In the genomic region with DNA sequence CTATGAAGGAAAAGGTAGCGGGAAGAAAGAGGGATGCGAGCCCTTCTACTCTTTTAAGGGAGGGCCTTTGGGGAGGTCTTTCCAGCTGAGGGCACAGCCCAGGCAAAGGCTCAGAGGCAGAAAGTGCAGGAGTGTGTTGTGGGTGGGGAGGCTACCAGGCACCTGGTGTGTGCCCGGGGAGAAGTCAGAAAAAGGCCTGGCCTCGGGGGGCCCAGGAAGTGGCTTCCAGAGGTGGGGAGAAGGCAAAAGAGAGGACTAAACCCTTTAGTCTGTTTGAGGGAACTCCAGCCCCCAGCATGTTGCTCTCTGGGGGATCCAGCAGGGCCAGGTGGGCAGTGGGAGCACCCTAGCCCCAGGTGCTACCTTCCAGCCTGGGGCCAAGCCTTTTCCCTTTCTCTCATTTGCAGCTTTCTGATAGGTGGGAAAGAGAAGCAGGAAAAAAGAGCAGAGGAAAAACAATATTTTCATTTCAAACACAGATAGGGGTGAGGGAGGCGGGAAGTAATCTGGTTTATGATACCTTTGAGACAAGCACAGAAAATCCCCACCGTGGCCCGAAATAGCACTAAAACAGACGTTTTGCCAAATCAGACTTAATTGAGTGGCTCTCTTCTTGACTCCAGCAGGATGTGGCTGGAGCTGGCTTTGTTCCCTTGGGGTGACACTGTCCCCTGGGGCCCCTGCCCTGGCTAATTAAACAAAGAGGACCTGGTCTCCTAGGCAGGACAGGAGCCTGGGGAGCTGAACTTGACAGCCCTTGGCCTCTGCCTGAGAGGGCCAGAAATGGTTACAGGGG, we compare ENCODE assay signal across 8 cellular contexts. TPM values are rescaled to one million over a fixed set of nuclear protein-coding genes. Genes with fewer than 3 reads are reported as not detected.
DNase-seq lines count a peak whose midpoint lies in the region; ATAC-seq and TF ChIP-seq lines count a peak whose summit lies in the region.

No MANE protein-coding gene starts in this region.

- peak overlapping the region; percentile 9 for H3K4me3 Mint-ChIP-seq in Caco-2 (ENCODE audit: unreplicated experiment)
- H3K4me3 Mint-ChIP-seq in activated naive CD8-positive, alpha-beta T cell treated with anti-CD3 and anti-CD28 coated beads, Interleukin-2, amount 10 ng/mL, durations not matched to agents 7 days and 5 days = peak overlapping the region; percentile 65
- H3K4me3 Mint-ChIP-seq in nephron = peak overlapping the region; percentile 24 to 66 (median 57)

- H2AFZ ChIP-seq in HCT116 (ENCODE audit: low read depth, low read length, poor library complexity, severe bottlenecking) = no peak overlapping the region

- RAD21 ChIA-PET in HCT116 (lab: Charles Lee; ENCODE audit: low non-redundant PET in 1 of 2, low total read pairs in 2 of 2, uncharacterized antibody in 2 of 2, unreplicated experiment in 2 of 2) = no interaction called here

- no peak for TF ChIP-seq CTCF in Caco-2 (IDR thresholded peaks at IDR 0.05; ENCODE audit: insufficient read depth in 1 of 2, low read depth in 1 of 2, low read length in 1 of 2, severe bottlenecking in 1 of 2, unreplicated experiment in 1 of 2)
- no peak for TF ChIP-seq CTCF in HCT116 (IDR thresholded peaks at IDR 0.05 in 2 of 3, conservative IDR thresholded peaks at IDR 0.05 in 1 of 3; ENCODE audit: borderline replicate concordance in 1 of 3, insufficient read depth in 1 of 3, low read depth in 2 of 3, low read length in 2 of 3)
- no peak for TF ChIP-seq CTCF in nephron (IDR thresholded peaks at IDR 0.05; ENCODE audit: unreplicated experiment in 3 of 3)

- DNase-seq in Caco-2 = no peak
- DNase-seq in HCT116 (ENCODE audit: low read depth, low spot score) = no peak
- DNase-seq in activated naive CD8-positive, alpha-beta T cell treated with anti-CD3 and anti-CD28 coated beads, Interleukin-2, amount 10 ng/mL, durations not matched to agents 7 days and 5 days = no peak
- DNase-seq in epidermal melanocyte (ENCODE audit: insufficient read length, low spot score) = no peak
- no peak for DNase-seq in NCI-H748 (lab: John Stamatoyannopoulos, UW; ENCODE audit: unreplicated experiment)

- CTCF ChIA-PET in Caco-2 (lab: Charles Lee) = interaction anchor here (0.5 to 1.4 kb wide), 3 partner anchors 11 to 77 kb away, joined by 3 to 5 read pairs (median 4); no protein-coding TSS in a partner anchor
- CTCF ChIA-PET in HCT116 (lab: Charles Lee) = interaction anchor here (2.1 to 2.7 kb wide), 2 partner anchors 9 to 58 kb away, joined by 4 to 9 read pairs; no protein-coding TSS in a partner anchor

- H3K9ac ChIP-seq in HCT116 (ENCODE audit: low read length) = peak overlapping the region; percentile 91

- peaks cover 51% of the 10 kb centered on the region for H3K4me1 Mint-ChIP-seq in Caco-2 (ENCODE audit: low read depth, unreplicated experiment)
- peaks cover 57% of the 10 kb centered on the region for H3K4me1 Mint-ChIP-seq in activated naive CD8-positive, alpha-beta T cell treated with anti-CD3 and anti-CD28 coated beads, Interleukin-2, amount 10 ng/mL, durations not matched to agents 7 days and 5 days
- H3K4me1 Mint-ChIP-seq in nephron = peaks cover 71% of the 10 kb centered on the region

- TF ChIP-seq POLR2A in HCT116 (IDR thresholded peaks at IDR 0.05; ENCODE audit: borderline replicate concordance, extremely low read depth, insufficient read depth, insufficient read length) = no peak

- no peaks in the 10 kb centered on the region for H3K27me3 ChIP-seq in Caco-2 (replicated peaks; ENCODE audit: control insufficient read depth, insufficient read depth, low read length)
- H3K27me3 ChIP-seq in HCT116 (ENCODE audit: insufficient read depth, low read length) = no peaks in the 10 kb centered on the region

- H3K4me1 ChIP-seq in Caco-2 (peaks cover 49% of the 10 kb centered on the region), HCT116 (ENCODE audit: control insufficient read depth in 1 of 2, insufficient read depth in 2 of 2, low read length in 2 of 2) (peaks cover 83 to 96% of the 10 kb centered on the region in 2 experiments)

- H3K27ac Mint-ChIP-seq in Caco-2 (ENCODE audit: unreplicated experiment) = peak overlapping the region; percentile 99
- H3K27ac Mint-ChIP-seq in activated naive CD8-positive, alpha-beta T cell treated with anti-CD3 and anti-CD28 coated beads, Interleukin-2, amount 10 ng/mL, durations not matched to agents 7 days and 5 days = peak overlapping the region; percentile 82
- peak overlapping the region; percentile 86 to 98 (median 95) for H3K27ac Mint-ChIP-seq in nephron

- H3K27me3 Mint-ChIP-seq in Caco-2 (ENCODE audit: insufficient read depth, unreplicated experiment) (no peaks in the 10 kb centered on the region), nephron (ENCODE audit: low read depth) (no peaks in the 10 kb centered on the region)
- H3K27me3 Mint-ChIP-seq in activated naive CD8-positive, alpha-beta T cell treated with anti-CD3 and anti-CD28 coated beads, Interleukin-2, amount 10 ng/mL, durations not matched to agents 7 days and 5 days = no peaks in the 10 kb centered on the region

- ATAC-seq in HCT116 (no peak), HG03039 (IDR thresholded peaks at IDR 0.05; ENCODE audit: unreplicated experiment) (no peak), GM19351 (IDR thresholded peaks at IDR 0.05; ENCODE audit: unreplicated experiment) (no peak)
- ATAC-seq in activated naive CD8-positive, alpha-beta T cell treated with anti-CD3 and anti-CD28 coated beads, Interleukin-2, amount 10 ng/mL, durations not matched to agents 7 days and 5 days (ENCODE audit: low read depth) = no peak

- peak overlapping the region; percentile 94 for H3K27ac ChIP-seq in HCT116 (ENCODE audit: low read depth, low read length)

- TF ChIP-seq RAD21 in HCT116 (IDR thresholded peaks at IDR 0.05; ENCODE audit: low read depth) = no peak

- peak overlapping the region; percentile 99 for H3K4me2 ChIP-seq in HCT116 (ENCODE audit: low read length)

- no TSS peak for BruUV-seq in Caco-2 (replicated peaks; lab: Mats Ljungman, UMichigan)
- BruUV-seq in HCT116 (replicated peaks; lab: Mats Ljungman, UMichigan) = no TSS peak

- POLR2A ChIA-PET in Caco-2 (lab: Charles Lee) (no interaction called here), HCT116 (lab: Charles Lee) (interaction anchor here (0.8 to 2.1 kb wide), 2 partner anchors 98 to 145 kb away, joined by 4 to 11 read pairs; a partner anchor contains a TSS)
- POLR2A ChIA-PET in activated naive CD8-positive, alpha-beta T cell treated with anti-CD3 and anti-CD28 coated beads, Interleukin-2, amount 10 ng/mL, durations not matched to agents 7 days and 5 days (lab: Charles Lee) = interaction anchor here (1.2 to 6.2 kb wide), 5 partner anchors 8 to 266 kb away, joined by 3 to 39 read pairs (median 5); a partner anchor contains a TSS

- intact Hi-C loops in Caco-2 (cut with micrococcal nuclease; ENCODE audit: unreplicated experiment) = loop anchor here (5.0 kb wide), 1 partner anchor 51 kb away; no protein-coding TSS in a partner anchor
- intact Hi-C loops in HCT116 (cut with micrococcal nuclease) = no loop called here

- no peaks in the 10 kb centered on the region for H4K20me1 ChIP-seq in HCT116 (ENCODE audit: insufficient read depth)

- peaks cover 97% of the 10 kb centered on the region for H3K79me2 ChIP-seq in HCT116 (ENCODE audit: insufficient read depth, low read length)

- peaks cover 31% of the 10 kb centered on the region for H3K36me3 Mint-ChIP-seq in Caco-2 (ENCODE audit: insufficient read depth, unreplicated experiment)
- peaks cover 3% of the 10 kb centered on the region for H3K36me3 Mint-ChIP-seq in activated naive CD8-positive, alpha-beta T cell treated with anti-CD3 and anti-CD28 coated beads, Interleukin-2, amount 10 ng/mL, durations not matched to agents 7 days and 5 days
- no peaks in the 10 kb centered on the region for H3K36me3 Mint-ChIP-seq in nephron (ENCODE audit: low read depth)

- H3K9me3 Mint-ChIP-seq in Caco-2 (ENCODE audit: unreplicated experiment) (no peaks in the 10 kb centered on the region), nephron (no peaks in the 10 kb centered on the region)
- H3K9me3 Mint-ChIP-seq in activated naive CD8-positive, alpha-beta T cell treated with anti-CD3 and anti-CD28 coated beads, Interleukin-2, amount 10 ng/mL, durations not matched to agents 7 days and 5 days = no peaks in the 10 kb centered on the region

- H3K36me3 ChIP-seq in Caco-2 (ENCODE audit: control insufficient read depth, insufficient read depth, low read length) (no peaks in the 10 kb centered on the region), HCT116 (ENCODE audit: control insufficient read depth in 1 of 2, insufficient read depth in 2 of 2, low read length in 2 of 2) (no peaks in the 10 kb centered on the region)

- H3K4me3 ChIP-seq in Caco-2 (ENCODE audit: low read depth, low read length) (no peak overlapping the region), HCT116 (replicated peaks in 1 of 2; ENCODE audit: low read depth in 1 of 2, low read length in 2 of 2) (no peak overlapping the region)

- no peaks in the 10 kb centered on the region for H3K9me2 ChIP-seq in HCT116 (ENCODE audit: insufficient read depth)

- H3K9me3 ChIP-seq in Caco-2 (no peaks in the 10 kb centered on the region), HCT116 (ENCODE audit: control insufficient read depth in 1 of 2, insufficient read depth in 1 of 2, low read depth in 1 of 2, low read length in 2 of 2) (no peaks in the 10 kb centered on the region)

TF ChIP-seq in HCT116, 20 proteins besides CTCF, POLR2A, EP300 and RAD21 (continues in another document):
- TF ChIP-seq TCF7L2 (IDR thresholded peaks at IDR 0.05; ENCODE audit: borderline replicate concordance, extremely low read depth, insufficient read depth, insufficient read length) (no peak), FOSL1 (IDR thresholded peaks at IDR 0.05; ENCODE audit: low read depth) (no peak), YY1 (IDR thresholded peaks at IDR 0.05; ENCODE audit: extremely low read depth, insufficient replicate concordance, low read depth, low read length) (no peak)
- TF ChIP-seq, protein P1, sequence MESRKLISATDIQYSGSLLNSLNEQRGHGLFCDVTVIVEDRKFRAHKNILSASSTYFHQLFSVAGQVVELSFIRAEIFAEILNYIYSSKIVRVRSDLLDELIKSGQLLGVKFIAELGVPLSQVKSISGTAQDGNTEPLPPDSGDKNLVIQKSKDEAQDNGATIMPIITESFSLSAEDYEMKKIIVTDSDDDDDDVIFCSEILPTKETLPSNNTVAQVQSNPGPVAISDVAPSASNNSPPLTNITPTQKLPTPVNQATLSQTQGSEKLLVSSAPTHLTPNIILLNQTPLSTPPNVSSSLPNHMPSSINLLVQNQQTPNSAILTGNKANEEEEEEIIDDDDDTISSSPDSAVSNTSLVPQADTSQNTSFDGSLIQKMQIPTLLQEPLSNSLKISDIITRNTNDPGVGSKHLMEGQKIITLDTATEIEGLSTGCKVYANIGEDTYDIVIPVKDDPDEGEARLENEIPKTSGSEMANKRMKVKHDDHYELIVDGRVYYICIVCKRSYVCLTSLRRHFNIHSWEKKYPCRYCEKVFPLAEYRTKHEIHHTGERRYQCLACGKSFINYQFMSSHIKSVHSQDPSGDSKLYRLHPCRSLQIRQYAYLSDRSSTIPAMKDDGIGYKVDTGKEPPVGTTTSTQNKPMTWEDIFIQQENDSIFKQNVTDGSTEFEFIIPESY (IDR thresholded peaks at IDR 0.05; ENCODE audit: extremely low read depth, insufficient replicate concordance, low read length) = no peak

RNA-seq across cellular contexts. Expression of a gene that starts 10.4 kb away (rescaled TPM):
- total RNA-seq in Caco-2 (2022) (44.3 and 46.7 TPM in 2 replicates), HCT116 (2021; ENCODE audit: unreplicated experiment) (38.5 TPM)
- polyA plus RNA-seq in HCT116 (2012) = 21.0 and 25.2 TPM in 2 replicates
- 10 to 100 TPM; 25.0 to 25.5 TPM for total RNA-seq in activated naive CD8-positive, alpha-beta T cell treated with anti-CD3 and anti-CD28 coated beads, Interleukin-2, amount 10 ng/mL, durations not matched to agents 7 days and 5 days

Comparison
In these comparisons a context has a peak if more than half of its experiments do, and no peak if none do; other contexts are left out.
1. H3K4me3 Mint-ChIP-seq: peak in every context shown above with its lines; median percentile 65 in activated naive CD8-positive, alpha-beta T cell treated with anti-CD3 and anti-CD28 coated beads, Interleukin-2, amount 10 ng/mL, durations not matched to agents 7 days and 5 days; 57 in nephron; 9 in Caco-2.